20 cellular contexts compared by ENCODE assay signal in the genomic region with DNA sequence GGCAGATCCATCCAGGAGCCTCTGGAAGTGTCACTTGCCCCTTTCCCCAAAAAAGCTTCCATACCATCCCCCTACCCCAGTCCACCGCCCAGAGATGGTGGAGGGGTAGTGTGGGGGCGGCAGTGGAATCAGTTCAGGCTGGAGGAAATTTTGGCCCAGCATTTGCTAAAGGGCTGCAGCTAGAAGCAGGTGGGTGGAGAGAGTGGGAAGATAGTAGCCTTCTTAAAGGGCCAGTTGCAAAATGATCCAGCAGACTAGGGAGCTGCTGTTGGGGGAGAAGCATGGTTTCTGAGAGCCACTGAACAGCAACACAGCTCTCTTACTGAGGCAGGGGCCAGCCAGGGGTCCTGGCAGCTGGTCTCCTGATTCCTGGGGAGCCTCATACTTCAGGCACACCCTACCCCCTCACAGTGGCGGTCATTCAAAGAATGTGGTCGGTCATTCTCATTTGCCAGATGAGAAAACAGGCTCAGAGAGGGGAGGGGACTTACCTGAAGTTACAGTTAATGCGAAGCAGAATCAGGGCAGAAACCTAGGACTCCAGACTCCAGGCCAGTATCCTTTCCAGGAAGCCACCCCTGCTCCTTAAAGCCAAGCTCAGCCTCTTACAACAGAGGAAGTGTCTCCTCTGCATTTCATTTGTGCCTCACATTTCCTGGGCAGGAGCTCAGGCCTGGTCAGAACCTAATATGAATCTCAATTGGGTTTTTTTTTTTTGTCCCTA. TPM values are rescaled to one million over a fixed set of nuclear protein-coding genes. Genes with fewer than 3 reads are reported as not detected.
DNase-seq lines count a peak whose midpoint lies in the region; ATAC-seq lines count a peak whose summit lies in the region.
"Had no signal": no experiment of that assay in that cellular context is flagged by ENCODE, and none has a peak within 500 bp of the region (broad histone marks: within the 10 kb centered on the region; RNA-seq: fewer than 3 reads in every experiment).

No MANE protein-coding gene starts in this region.

- no peaks in the 10 kb centered on the region for H3K9me3 Mint-ChIP-seq in activated CD4-positive, alpha-beta T cell treated with anti-CD3 and anti-CD28 coated beads, Interleukin-2, amount 10 ng/mL, durations not matched to agents 24 days and 14 days
- no peaks in the 10 kb centered on the region for H3K9me3 Mint-ChIP-seq in activated T-helper 2 cell treated with anti-CD3 and anti-CD28 coated beads, Interferon-gamma antibody, Interleukin-2, Interleukin-4, amounts not matched to agents 10 μg/mL and 5 μg/mL and 100 μg/mL, durations not matched to agents 14 hours and 24 hours and 36 hours
- no peaks in the 10 kb centered on the region for H3K9me3 Mint-ChIP-seq in T-cell
- H3K9me3 Mint-ChIP-seq: CD4-positive, alpha-beta memory T cell had no signal

- H3K27me3 ChIP-seq in iPS-20b (ENCODE audit: insufficient read depth, low read length): peaks cover 26% of the 10 kb centered on the region
- H3K27me3 ChIP-seq: MG63, pancreas had no signal

- H3K27ac Mint-ChIP-seq in activated CD4-positive, alpha-beta T cell treated with anti-CD3 and anti-CD28 coated beads, Interleukin-2, amount 10 ng/mL, durations not matched to agents 24 days and 14 days: peak overlapping the region; percentile 66
- peak overlapping the region; percentile 49 for H3K27ac Mint-ChIP-seq in activated T-helper 2 cell treated with anti-CD3 and anti-CD28 coated beads, Interferon-gamma antibody, Interleukin-2, Interleukin-4, amounts not matched to agents 10 μg/mL and 5 μg/mL and 100 μg/mL, durations not matched to agents 14 hours and 24 hours and 36 hours
- peak overlapping the region in 1 of 2 donors; percentile 28 for H3K27ac Mint-ChIP-seq in T-cell

- H3K9ac ChIP-seq in iPS-20b (ENCODE audit: low read depth, low read length): peak overlapping the region; percentile 48; the same call in 1 of the 2 replicates

- ATAC-seq in T-cell (replicated peaks in 1 of 4): no peak
- ATAC-seq: A549, pancreas had no signal

- CTCF ChIA-PET in T-cell (lab: Charles Lee): interaction anchor here in 1 of 2 donors (0.6 to 0.9 kb wide), 2 partner anchors 10 to 200 kb away, joined by 3 to 4 read pairs; no protein-coding TSS in a partner anchor

- DNase-seq in activated CD4-positive, alpha-beta T cell treated with anti-CD3 and anti-CD28 coated beads, Interleukin-2, amount 10 ng/mL, durations not matched to agents 24 days and 14 days: no peak
- no peak for DNase-seq in activated CD4-positive, alpha-beta T cell treated with anti-CD3 and anti-CD28 coated beads, Interleukin-2, amount 50 U/mL, for 4 hours
- no peak for DNase-seq in activated T-helper 2 cell treated with anti-CD3 and anti-CD28 coated beads, Interferon-gamma antibody, Interleukin-2, Interleukin-4, amounts not matched to agents 10 μg/mL and 5 μg/mL and 100 μg/mL, durations not matched to agents 14 hours and 24 hours and 36 hours (ENCODE audit: low spot score)
- DNase-seq in superior temporal gyrus (ENCODE audit: extremely low spot score) (peak; percentile 51), SHP77 treated with DMSO at 0.1 percent for 48 hours (lab: John Stamatoyannopoulos, UW) (no peak), DMS53 treated with DMSO at 0.1 percent for 48 hours (lab: John Stamatoyannopoulos, UW; ENCODE audit: unreplicated experiment) (no peak), T-cell (no peak)
- DNase-seq: activated CD4-positive, alpha-beta T cell treated with anti-CD3 and anti-CD28 coated beads for 1 hour; CD4-positive, alpha-beta memory T cell; colonic mucosa; DMS79 treated with DMSO at 0.1 percent for 48 hours; glutamatergic neuron; MG63; NCI-H82; pancreas; T-helper 1 cell; upper lobe of left lung had no signal

- intact Hi-C loops in activated CD4-positive, alpha-beta T cell treated with anti-CD3 and anti-CD28 coated beads, Interleukin-2, amount 10 ng/mL, durations not matched to agents 24 days and 14 days (cut with micrococcal nuclease): no loop called here
- intact Hi-C loops in activated T-helper 2 cell treated with anti-CD3 and anti-CD28 coated beads, Interferon-gamma antibody, Interleukin-2, Interleukin-4, amounts not matched to agents 10 μg/mL and 5 μg/mL and 100 μg/mL, durations not matched to agents 14 hours and 24 hours and 36 hours (cut with micrococcal nuclease): no loop called here

- H3K4me3 ChIP-seq in iPS-20b (ENCODE audit: low read length): peak overlapping the region; percentile 32; the same call in 1 of the 2 replicates
- H3K4me3 ChIP-seq: A549, colonic mucosa, MG63, pancreas, upper lobe of left lung had no signal

- H3K36me3 ChIP-seq in iPS-20b (ENCODE audit: insufficient read depth, low read depth, low read length): peaks cover 4% of the 10 kb centered on the region; the same call in 1 of the 2 replicates
- H3K36me3 ChIP-seq: colonic mucosa, pancreas had no signal

- no peak overlapping the region for H3K4me3 Mint-ChIP-seq in activated CD4-positive, alpha-beta T cell treated with anti-CD3 and anti-CD28 coated beads, Interleukin-2, amount 10 ng/mL, durations not matched to agents 24 days and 14 days
- H3K4me3 Mint-ChIP-seq in activated T-helper 2 cell treated with anti-CD3 and anti-CD28 coated beads, Interferon-gamma antibody, Interleukin-2, Interleukin-4, amounts not matched to agents 10 μg/mL and 5 μg/mL and 100 μg/mL, durations not matched to agents 14 hours and 24 hours and 36 hours (ENCODE audit: low read depth): no peak overlapping the region
- H3K4me3 Mint-ChIP-seq in T-cell: no peak overlapping the region
- H3K4me3 Mint-ChIP-seq: CD4-positive, alpha-beta memory T cell had no signal

- no peak overlapping the region for H3K27ac ChIP-seq in iPS-20b (ENCODE audit: low read length)
- H3K27ac ChIP-seq: colonic mucosa, epithelial cell of prostate, pancreas, upper lobe of left lung had no signal

- peaks cover 32% of the 10 kb centered on the region for H3K36me3 Mint-ChIP-seq in activated CD4-positive, alpha-beta T cell treated with anti-CD3 and anti-CD28 coated beads, Interleukin-2, amount 10 ng/mL, durations not matched to agents 24 days and 14 days (ENCODE audit: low read depth)
- peaks cover 37% of the 10 kb centered on the region for H3K36me3 Mint-ChIP-seq in activated T-helper 2 cell treated with anti-CD3 and anti-CD28 coated beads, Interferon-gamma antibody, Interleukin-2, Interleukin-4, amounts not matched to agents 10 μg/mL and 5 μg/mL and 100 μg/mL, durations not matched to agents 14 hours and 24 hours and 36 hours (ENCODE audit: low read depth)
- peaks cover 10% of the 10 kb centered on the region for H3K36me3 Mint-ChIP-seq in T-cell

- no peaks in the 10 kb centered on the region for H3K27me3 Mint-ChIP-seq in activated CD4-positive, alpha-beta T cell treated with anti-CD3 and anti-CD28 coated beads, Interleukin-2, amount 10 ng/mL, durations not matched to agents 24 days and 14 days
- H3K27me3 Mint-ChIP-seq in activated T-helper 2 cell treated with anti-CD3 and anti-CD28 coated beads, Interferon-gamma antibody, Interleukin-2, Interleukin-4, amounts not matched to agents 10 μg/mL and 5 μg/mL and 100 μg/mL, durations not matched to agents 14 hours and 24 hours and 36 hours (ENCODE audit: low read depth): no peaks in the 10 kb centered on the region
- peaks cover 0 to 4% of the 10 kb centered on the region in 2 donors for H3K27me3 Mint-ChIP-seq in T-cell
- H3K27me3 Mint-ChIP-seq: CD4-positive, alpha-beta memory T cell had no signal

- peaks cover 29% of the 10 kb centered on the region for H3K4me1 Mint-ChIP-seq in activated CD4-positive, alpha-beta T cell treated with anti-CD3 and anti-CD28 coated beads, Interleukin-2, amount 10 ng/mL, durations not matched to agents 24 days and 14 days
- H3K4me1 Mint-ChIP-seq in activated T-helper 2 cell treated with anti-CD3 and anti-CD28 coated beads, Interferon-gamma antibody, Interleukin-2, Interleukin-4, amounts not matched to agents 10 μg/mL and 5 μg/mL and 100 μg/mL, durations not matched to agents 14 hours and 24 hours and 36 hours (ENCODE audit: low read depth): peaks cover 29% of the 10 kb centered on the region
- peaks cover 18 to 20% (median 19%) of the 10 kb centered on the region in 3 donors for H3K4me1 Mint-ChIP-seq in T-cell

- peaks cover 10% of the 10 kb centered on the region for H3K4me1 ChIP-seq in iPS-20b (ENCODE audit: insufficient read depth, low read length)

- no peaks in the 10 kb centered on the region for H3K9me3 ChIP-seq in iPS-20b (ENCODE audit: insufficient read depth, low read depth, low read length)
- H3K9me3 ChIP-seq: A549, colonic mucosa, MG63, pancreas, upper lobe of left lung had no signal

- POLR2A ChIA-PET in T-cell (lab: Charles Lee): interaction anchor here (0.6 kb wide), 3 partner anchors 10 to 83 kb away, joined by 3 to 6 read pairs (median 6); no protein-coding TSS in a partner anchor

RNA-seq across cellular contexts. Expression of a gene that starts 5.4 kb away (rescaled TPM):
- 25.1 and 26.7 TPM in 2 replicates for total RNA-seq in activated CD4-positive, alpha-beta T cell treated with anti-CD3 and anti-CD28 coated beads, Interleukin-2, amount 10 ng/mL, durations not matched to agents 24 days and 14 days
- 32.7 and 36.2 TPM in 2 replicates for total RNA-seq in activated T-helper 2 cell treated with anti-CD3 and anti-CD28 coated beads, Interferon-gamma antibody, Interleukin-2, Interleukin-4, amounts not matched to agents 10 μg/mL and 5 μg/mL and 100 μg/mL, durations not matched to agents 14 hours and 24 hours and 36 hours
- total RNA-seq in T-cell: 10 to 100 TPM; 10.9 to 87.9 (median 15.8) TPM

RNA-seq across cellular contexts. Expression of a gene that starts 15.0 kb away (rescaled TPM):
- 10.4 and 15.2 TPM in 2 replicates for total RNA-seq in activated CD4-positive, alpha-beta T cell treated with anti-CD3 and anti-CD28 coated beads, Interleukin-2, amount 10 ng/mL, durations not matched to agents 24 days and 14 days
- 17.2 and 19.3 TPM in 2 replicates for total RNA-seq in activated T-helper 2 cell treated with anti-CD3 and anti-CD28 coated beads, Interferon-gamma antibody, Interleukin-2, Interleukin-4, amounts not matched to agents 10 μg/mL and 5 μg/mL and 100 μg/mL, durations not matched to agents 14 hours and 24 hours and 36 hours
- 1 to 10 TPM; 6.2 to 8.4 (median 6.3) TPM for total RNA-seq in T-cell

RNA-seq across cellular contexts. Expression of a gene that starts 23.4 kb away (rescaled TPM):
- total RNA-seq in activated CD4-positive, alpha-beta T cell treated with anti-CD3 and anti-CD28 coated beads, Interleukin-2, amount 10 ng/mL, durations not matched to agents 24 days and 14 days: 79.3 and 80.5 TPM in 2 replicates
- 72.2 and 77.3 TPM in 2 replicates for total RNA-seq in activated T-helper 2 cell treated with anti-CD3 and anti-CD28 coated beads, Interferon-gamma antibody, Interleukin-2, Interleukin-4, amounts not matched to agents 10 μg/mL and 5 μg/mL and 100 μg/mL, durations not matched to agents 14 hours and 24 hours and 36 hours
- total RNA-seq in T-cell: 10 to 100 TPM; 22.7 to 59.2 (median 29.4) TPM

RNA-seq across cellular contexts. Expression of a gene that starts 45.4 kb away (rescaled TPM):
- total RNA-seq in activated CD4-positive, alpha-beta T cell treated with anti-CD3 and anti-CD28 coated beads, Interleukin-2, amount 10 ng/mL, durations not matched to agents 24 days and 14 days: 2.9 and 3.2 TPM in 2 replicates
- total RNA-seq in activated T-helper 2 cell treated with anti-CD3 and anti-CD28 coated beads, Interferon-gamma antibody, Interleukin-2, Interleukin-4, amounts not matched to agents 10 μg/mL and 5 μg/mL and 100 μg/mL, durations not matched to agents 14 hours and 24 hours and 36 hours: 3.2 and 4.3 TPM in 2 replicates
- total RNA-seq in T-cell: 10 to 100 TPM in 1 of 5 donors, 1 to 10 TPM in 4; 4.6 to 10.9 (median 5.1) TPM

RNA-seq across cellular contexts. Expression of a gene that starts 45.5 kb away (rescaled TPM):
- 314 and 319 TPM in 2 replicates for total RNA-seq in activated CD4-positive, alpha-beta T cell treated with anti-CD3 and anti-CD28 coated beads, Interleukin-2, amount 10 ng/mL, durations not matched to agents 24 days and 14 days
- 287 and 325 TPM in 2 replicates for total RNA-seq in activated T-helper 2 cell treated with anti-CD3 and anti-CD28 coated beads, Interferon-gamma antibody, Interleukin-2, Interleukin-4, amounts not matched to agents 10 μg/mL and 5 μg/mL and 100 μg/mL, durations not matched to agents 14 hours and 24 hours and 36 hours
- 100 to 1,000 TPM; 272 to 323 (median 292) TPM for total RNA-seq in T-cell
